Comparison of ENCODE assay signal across 10 cellular contexts in genomic region chr1:212635141-212635601, GRCh38. TPM values are rescaled to one million over a fixed set of nuclear protein-coding genes. Genes with fewer than 3 reads are reported as not detected.
DNase-seq lines count a peak whose midpoint lies in the region; ATAC-seq, FAIRE-seq and TF ChIP-seq lines count a peak whose summit lies in the region.
"Had no signal": no experiment of that assay in that cellular context is flagged by ENCODE, and none has a peak within 500 bp of the region (broad histone marks: within the 10 kb centered on the region; RNA-seq: fewer than 3 reads in every experiment).

No MANE protein-coding gene starts in this region.

- H3K36me3 Mint-ChIP-seq in natural killer cell: no peaks in the 10 kb centered on the region

- FAIRE-seq in K562 (lab: Jason Lieb, UNC): no peak
- FAIRE-seq: islet of Langerhans had no signal

- no peaks in the 10 kb centered on the region for H3K9me1 ChIP-seq in K562 (ENCODE audit: control insufficient read depth, insufficient read depth, low read length)

- peaks cover 25 to 31% of the 10 kb centered on the region in 2 donors for H3K4me1 Mint-ChIP-seq in natural killer cell

- H3K27ac Mint-ChIP-seq in natural killer cell: peak overlapping the region; percentile 39 to 45

- CTCF ChIA-PET in K562 (lab: Yijun Ruan, JAX; ENCODE audit: low intra/inter-chr PET ratio): no interaction called here

- no peak for TF ChIP-seq EP300 in K562 (IDR thresholded peaks at IDR 0.05; ENCODE audit: low read length)

- POLR2A ChIA-PET in K562 (lab: Yijun Ruan, JAX): interaction anchor here (0.8 to 1.2 kb wide), 3 partner anchors 8 to 30 kb away, joined by 3 to 4 read pairs (median 4); no protein-coding TSS in a partner anchor

- H3K36me3 ChIP-seq in K562 (ENCODE audit: control insufficient read depth, insufficient read depth, low read length) (no peaks in the 10 kb centered on the region), aorta (ENCODE audit: control insufficient read depth in 1 of 2, insufficient read depth in 2 of 2, low read length in 1 of 2) (no peaks in the 10 kb centered on the region)

- H3K79me2 ChIP-seq in K562 (ENCODE audit: control insufficient read depth, insufficient read depth, low read length): no peaks in the 10 kb centered on the region

- BruUV-seq in K562 (replicated peaks; lab: Mats Ljungman, UMichigan): no TSS peak

- no peak for TF ChIP-seq RAD21 in K562 (CRISPR knock-in tag; conservative IDR thresholded peaks at IDR 0.05 in 1 of 2, IDR thresholded peaks at IDR 0.05 in 1 of 2)

- H3K27ac ChIP-seq in K562 (ENCODE audit: extremely low read depth, low read depth, low read length) (no peak overlapping the region), aorta (ENCODE audit: low read depth in 1 of 2, low read length in 2 of 2) (no peak overlapping the region)

- ATAC-seq in HG03457 (IDR thresholded peaks at IDR 0.05; ENCODE audit: unreplicated experiment): peak; percentile 39
- peak; percentile 13; the same call in 2 of the 3 replicates for ATAC-seq in K562
- ATAC-seq in natural killer cell: peak; percentile 43 to 51 (median 50)
- no peak for ATAC-seq in aorta (ENCODE audit: low FRiP score)
- no peak for ATAC-seq in HG03439 (IDR thresholded peaks at IDR 0.05; ENCODE audit: unreplicated experiment)

- H3K4me3 ChIP-seq in K562: no peak overlapping the region
- H3K4me3 ChIP-seq in aorta (ENCODE audit: low read length in 2 of 2): no peak overlapping the region

- peak overlapping the region; percentile 2 for H3K4me3 Mint-ChIP-seq in natural killer cell

- H3K9ac ChIP-seq in K562 (ENCODE audit: insufficient read depth in 1 of 2, low read depth in 2 of 2, low read length in 2 of 2): no peak overlapping the region

- H4K20me1 ChIP-seq in K562 (replicated peaks; ENCODE audit: control insufficient read depth, insufficient read depth, low read length): peaks cover 18% of the 10 kb centered on the region

- no peak overlapping the region for H2AFZ ChIP-seq in K562 (ENCODE audit: low read depth, low read length)

- no peaks in the 10 kb centered on the region for H3K9me3 Mint-ChIP-seq in natural killer cell

- peaks cover 14 to 30% of the 10 kb centered on the region in 2 experiments; a peak in 4 of 5 replicates for H3K4me1 ChIP-seq in K562 (replicated peaks in 1 of 2; ENCODE audit: control insufficient read depth in 2 of 2, insufficient read depth in 2 of 2, low read length in 2 of 2)
- peaks cover 0 to 2% of the 10 kb centered on the region in 2 donors for H3K4me1 ChIP-seq in aorta (ENCODE audit: control insufficient read depth in 1 of 2, insufficient read depth in 2 of 2, low read length in 2 of 2)

- peaks cover 22 to 47% of the 10 kb centered on the region in 2 experiments for H3K27me3 ChIP-seq in K562 (ENCODE audit: control insufficient read depth in 2 of 2, insufficient read depth in 2 of 2, low read length in 2 of 2)
- H3K27me3 ChIP-seq in aorta (ENCODE audit: control insufficient read depth in 1 of 2, insufficient read depth in 2 of 2, low read length in 1 of 2): no peaks in the 10 kb centered on the region

- DNase-seq in EL: peak; percentile 55
- DNase-seq in K562 (ENCODE audit: extremely low read depth in 1 of 4, low spot score in 3 of 4): no peak
- DNase-seq in natural killer cell: no peak
- DNase-seq in aorta: no peak
- DNase-seq in Kasumi-1 (lab: John Stamatoyannopoulos, UW): no peak
- DNase-seq in retina: no peak
- DNase-seq: NCI-H2171 treated with DMSO at 0.1 percent for 48 hours had no signal

- TF ChIP-seq POLR2A in K562 (conservative IDR thresholded peaks at IDR 0.05): no peak

- TF ChIP-seq CTCF in K562 (IDR thresholded peaks at IDR 0.05 in 2 of 3, conservative IDR thresholded peaks at IDR 0.05 in 1 of 3; ENCODE audit: insufficient read depth in 2 of 3, low read depth in 1 of 3, low read length in 3 of 3) (no peak), natural killer cell (IDR thresholded peaks at IDR 0.05) (no peak)

- in situ Hi-C loops in K562 (cut with MboI): no loop called here

- H3K9me3 ChIP-seq in K562 (replicated peaks; ENCODE audit: control insufficient read depth, insufficient read depth, low read depth, low read length): no peaks in the 10 kb centered on the region
- H3K9me3 ChIP-seq in aorta (ENCODE audit: control insufficient read depth, low read length): no peaks in the 10 kb centered on the region

- intact Hi-C loops in K562 (cut with micrococcal nuclease) (no loop called here), natural killer cell (cut with micrococcal nuclease) (no loop called here), aorta (cut with DNase I) (no loop called here)

- no peak overlapping the region for H3K4me2 ChIP-seq in K562 (ENCODE audit: insufficient read depth, low read length)

- H3K27me3 Mint-ChIP-seq in natural killer cell (ENCODE audit: low read depth in 2 of 2): peaks cover 14 to 21% of the 10 kb centered on the region in 2 donors

TF ChIP-seq in K562, 482 proteins besides CTCF, POLR2A, EP300 and RAD21 (continues in another document):
- TF ChIP-seq STAT5A (IDR thresholded peaks at IDR 0.05; ENCODE audit: borderline replicate concordance, low read length): no peak
- TF ChIP-seq RFX7 (CRISPR knock-in tag; IDR thresholded peaks at IDR 0.05): peak; percentile 7; the same call in 1 of the 2 replicates
- peak; percentile 40; the same call in 1 of the 2 replicates for TF ChIP-seq ZNF512 (tag; IDR thresholded peaks at IDR 0.05)
- 0 out of 2 replicates have a peak, but pooled peaks have one; percentile 2 for TF ChIP-seq NFE2 (IDR thresholded peaks at IDR 0.05; ENCODE audit: low read depth)
- TF ChIP-seq SMARCE1 (IDR thresholded peaks at IDR 0.05): no peak
- no peak for TF ChIP-seq ZNF717 (CRISPR knock-in tag; IDR thresholded peaks at IDR 0.05)
- no peak for TF ChIP-seq BCL6 (CRISPR knock-in tag; IDR thresholded peaks at IDR 0.05)
- TF ChIP-seq SMARCA5 (IDR thresholded peaks at IDR 0.05): peak; percentile 50; the same call in 1 of the 2 replicates

RNA-seq across cellular contexts. Expression of gene ATF3, which starts 26.6 kb away (rescaled TPM):
- total RNA-seq in K562 (2011; cell fraction: chromatin; rRNA removed; ENCODE audit: low replicate concordance): 31.4 and 31.5 TPM in 2 replicates
- total RNA-seq in K562 (2011; cell fraction: nucleolus; rRNA removed): 21.5 and 24.3 TPM in 2 replicates
- 32.1 and 39.3 TPM in 2 replicates for total RNA-seq in K562 (2011; cell fraction: nucleoplasm; rRNA removed)
- total RNA-seq in K562 (2014; rRNA removed) (17.2 and 19.8 TPM in 2 replicates), K562 (2014; rRNA removed; fragmentation: Illumina TruSeq; extraction: Trizol) (25.9 and 32.7 TPM in 2 replicates), K562 (2015; rRNA removed; fragmentation: Illumina TruSeq; extraction: Trizol) (2.9 and 3.5 TPM in 2 replicates), K562 (2021) (21.8 and 27.6 TPM in 2 replicates), natural killer cell (100 to 1,000 TPM in 1 of 3 donors, 10 to 100 TPM in 2; 62.2 to 135 (median 78.5) TPM), aorta (100 to 1,000 TPM in 1 of 2 donors, 10 to 100 TPM in 1; 28.1 to 265 TPM)
- polyA plus RNA-seq in K562 (2011; rRNA removed) (12.0 and 13.2 TPM in 2 replicates), K562 (2014; fragmentation: Illumina TruSeq; extraction: Trizol) (27.6 and 32.0 TPM in 2 replicates), K562 (2014; fragmentation: Nextera tagmentation; extraction: Ambion mirVana) (1 to 10 TPM; 6.1 to 6.8 TPM), K562 (2014; rRNA removed) (26.2 and 28.2 TPM in 2 replicates), aorta (10 to 100 TPM; 22.7 to 60.9 TPM)
- polyA plus RNA-seq in K562 (2011; cell fraction: cytosol; rRNA removed): 5.6 and 9.8 TPM in 2 replicates
- 15.2 and 16.0 TPM in 2 replicates for polyA plus RNA-seq in K562 (2011; cell fraction: nucleus; rRNA removed)
- polyA plus RNA-seq in K562 (2012): 10.8 and 39.2 TPM in 2 replicates
- 12.2 and 14.3 TPM in 2 replicates for polyA minus RNA-seq in K562 (2011; rRNA and poly(A)+ RNA removed)
- 4.9 and 7.1 TPM in 2 replicates for polyA minus RNA-seq in K562 (2011; cell fraction: cytosol; rRNA and poly(A)+ RNA removed)
- 14.4 and 22.3 TPM in 2 replicates for polyA minus RNA-seq in K562 (2011; cell fraction: nucleus; rRNA and poly(A)+ RNA removed)

Comparison
In these comparisons a context has a peak if more than half of its experiments do, and no peak if none do; other contexts are left out.
1. ATAC-seq: peak in HG03457 (single experiment), K562 (single experiment) and natural killer cell (3 of 3); none in aorta (single experiment) and HG03439 (single experiment).